In the genomic region with DNA sequence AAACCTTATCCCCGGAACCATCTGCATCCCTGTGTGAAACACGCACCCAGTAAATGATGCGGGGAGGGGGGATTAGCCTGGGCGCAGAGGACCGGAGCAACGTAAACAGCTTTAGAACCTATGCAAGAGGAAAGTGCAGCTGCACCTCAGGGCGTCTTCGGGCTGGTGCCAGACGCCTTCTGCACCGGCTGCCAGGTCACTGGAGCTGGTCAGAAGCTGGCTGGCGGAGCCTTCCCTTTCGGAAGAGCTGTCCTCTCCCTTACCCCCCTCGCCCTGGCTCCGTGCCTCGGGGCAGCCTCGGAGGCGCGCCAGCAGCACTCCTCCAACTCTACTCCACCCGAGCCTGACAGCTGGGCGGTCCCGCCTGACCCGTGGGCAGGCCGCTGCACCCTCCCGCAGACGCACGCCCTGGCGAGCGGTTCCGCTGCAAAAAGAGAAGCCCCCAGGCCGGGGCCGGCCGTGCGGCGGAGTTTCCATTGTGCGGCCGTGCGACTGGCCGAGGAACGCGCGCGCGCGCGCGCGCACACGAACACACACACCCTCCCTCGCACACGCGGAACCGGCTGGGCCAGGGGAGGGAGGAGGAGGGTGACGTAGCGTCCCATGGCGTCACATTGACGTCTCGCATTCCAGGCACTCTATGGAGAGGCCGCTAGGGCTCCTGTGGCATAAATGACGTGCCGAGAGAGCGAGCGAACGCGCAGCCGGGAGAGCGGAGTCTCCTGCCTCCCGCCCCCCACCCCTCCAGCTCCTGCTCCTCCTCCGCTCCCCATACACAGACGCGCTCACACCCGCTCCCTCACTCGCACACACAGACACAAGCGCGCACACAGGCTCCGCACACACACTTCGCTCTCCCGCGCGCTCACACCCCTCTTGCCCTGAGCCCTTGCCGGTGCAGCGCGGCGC, we compare ENCODE assay signal across 1 cellular context.
TF ChIP-seq lines count a peak whose summit lies in the region.

Gene NR4A3 (plus strand): TSS at position 699 of the 909 bp plus-strand sequence. CDS start 6,158 bp downstream, outside the sequence.

TF ChIP-seq in K562, 482 proteins besides CTCF, POLR2A, EP300 and RAD21 (continued from another document and continues in another):
- TF ChIP-seq RREB1 (CRISPR knock-in tag; IDR thresholded peaks at IDR 0.05) (0 out of 2 replicates have a peak, but pooled peaks have one; percentile 21), ASH1L (IDR thresholded peaks at IDR 0.05; ENCODE audit: borderline replicate concordance, low read depth, partially characterized antibody) (no peak), ZNF212 (CRISPR knock-in tag; IDR thresholded peaks at IDR 0.05) (no peak), HNRNPL (IDR thresholded peaks at IDR 0.05; ENCODE audit: low read depth, low read length) (no peak), MED1 (CRISPR knock-in tag; IDR thresholded peaks at IDR 0.05; ENCODE audit: borderline replicate concordance) (no peak), FOS (IDR thresholded peaks at IDR 0.05; ENCODE audit: extremely low read depth, insufficient read length) (no peak), TAF7 (tag; IDR thresholded peaks at IDR 0.05) (no peak), NFATC3 (IDR thresholded peaks at IDR 0.05) (no peak), E2F1 (CRISPR knock-in tag; IDR thresholded peaks at IDR 0.05) (peak; percentile 49; the same call in 1 of the 2 replicates), MNT (conservative IDR thresholded peaks at IDR 0.05) (peak in 1 of 2 experiments; percentile 88; a peak in 3 of 4 replicates), POLR2AphosphoS5 (IDR thresholded peaks at IDR 0.05; ENCODE audit: control insufficient read depth, insufficient read depth, low read depth, low read length) (peak; percentile 43; the same call in 1 of the 2 replicates), ZNF449 (CRISPR knock-in tag; IDR thresholded peaks at IDR 0.05) (no peak), PKNOX1 (IDR thresholded peaks at IDR 0.05) (peak; percentile 76), FOXA1 (IDR thresholded peaks at IDR 0.05; ENCODE audit: borderline replicate concordance) (no peak), ZBTB40 (IDR thresholded peaks at IDR 0.05) (0 out of 2 replicates have a peak, but pooled peaks have one; percentile 25), ZBTB40 (CRISPR knock-in tag; IDR thresholded peaks at IDR 0.05) (no peak), ILK (tag; IDR thresholded peaks at IDR 0.05; ENCODE audit: borderline replicate concordance, low read depth) (no peak), NFIX (CRISPR knock-in tag; IDR thresholded peaks at IDR 0.05; ENCODE audit: low read depth) (no peak), ESRRA (IDR thresholded peaks at IDR 0.05; ENCODE audit: borderline replicate concordance, low read depth) (peak; percentile 52; the same call in 1 of the 2 replicates), TEAD1 (CRISPR knock-in tag; IDR thresholded peaks at IDR 0.05) (peak; percentile 98 to 100), ZNF143 (CRISPR knock-in tag; IDR thresholded peaks at IDR 0.05) (no peak)
- TF ChIP-seq, protein P1, sequence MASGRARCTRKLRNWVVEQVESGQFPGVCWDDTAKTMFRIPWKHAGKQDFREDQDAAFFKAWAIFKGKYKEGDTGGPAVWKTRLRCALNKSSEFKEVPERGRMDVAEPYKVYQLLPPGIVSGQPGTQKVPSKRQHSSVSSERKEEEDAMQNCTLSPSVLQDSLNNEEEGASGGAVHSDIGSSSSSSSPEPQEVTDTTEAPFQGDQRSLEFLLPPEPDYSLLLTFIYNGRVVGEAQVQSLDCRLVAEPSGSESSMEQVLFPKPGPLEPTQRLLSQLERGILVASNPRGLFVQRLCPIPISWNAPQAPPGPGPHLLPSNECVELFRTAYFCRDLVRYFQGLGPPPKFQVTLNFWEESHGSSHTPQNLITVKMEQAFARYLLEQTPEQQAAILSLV (tag; IDR thresholded peaks at IDR 0.05), result no peak
